ENCODE assay signal across 21 cellular contexts in genomic region chr1:153583976-153584375, GRCh38. TPM values are rescaled to one million over a fixed set of nuclear protein-coding genes. Genes with fewer than 3 reads are reported as not detected.
"Had no signal": no experiment of that assay in that cellular context is flagged by ENCODE, and none has a peak within 500 bp of the region (broad histone marks: within the 10 kb centered on the region; RNA-seq: fewer than 3 reads in every experiment).

No MANE protein-coding gene starts in this region.

- H3K9me3 Mint-ChIP-seq: activated naive CD8-positive, alpha-beta T cell treated with anti-CD3 and anti-CD28 coated beads for 36 hours; immature natural killer cell; naive thymus-derived CD8-positive, alpha-beta T cell; WTC11 had no signal

- ATAC-seq: activated CD4-positive, alpha-beta T cell treated with anti-CD3 and anti-CD28 coated beads for 36 hours; gastrocnemius medialis; heart left ventricle; left cardiac atrium; naive thymus-derived CD8-positive, alpha-beta T cell; sciatic nerve; T-helper 17 cell; WTC11 had no signal

- H3K4me1 Mint-ChIP-seq: activated CD4-positive, alpha-beta T cell treated with anti-CD3 and anti-CD28 coated beads for 36 hours; activated naive CD8-positive, alpha-beta T cell treated with anti-CD3 and anti-CD28 coated beads for 36 hours; immature natural killer cell; naive thymus-derived CD8-positive, alpha-beta T cell; T-helper 17 cell had no signal

- H3K36me3 ChIP-seq: brain microvascular endothelial cell, colonic mucosa, gastrocnemius medialis, heart left ventricle, stomach, upper lobe of left lung had no signal

- H3K36me3 Mint-ChIP-seq: activated naive CD8-positive, alpha-beta T cell treated with anti-CD3 and anti-CD28 coated beads for 36 hours; immature natural killer cell; naive thymus-derived CD8-positive, alpha-beta T cell; WTC11 had no signal

- H3K4me3 Mint-ChIP-seq: activated CD4-positive, alpha-beta T cell treated with anti-CD3 and anti-CD28 coated beads for 36 hours; activated naive CD8-positive, alpha-beta T cell treated with anti-CD3 and anti-CD28 coated beads for 36 hours; immature natural killer cell; naive thymus-derived CD8-positive, alpha-beta T cell; T-helper 17 cell; WTC11 had no signal

- H3K9me3 ChIP-seq: colonic mucosa, gastrocnemius medialis, heart left ventricle, stomach, testis, upper lobe of left lung had no signal

- H3K27ac ChIP-seq: brain microvascular endothelial cell, colonic mucosa, gastrocnemius medialis, heart left ventricle, stomach, upper lobe of left lung had no signal

- H3K4me1 ChIP-seq: colonic mucosa, gastrocnemius medialis, stomach, upper lobe of left lung had no signal

- H3K4me3 ChIP-seq: colonic mucosa, gastrocnemius medialis, heart left ventricle, smooth muscle cell, stomach, testis, upper lobe of left lung had no signal

- H3K27me3 ChIP-seq: brain microvascular endothelial cell, colonic mucosa, gastrocnemius medialis, heart left ventricle, stomach, testis, upper lobe of left lung had no signal

- H3K27ac Mint-ChIP-seq: activated CD4-positive, alpha-beta T cell treated with anti-CD3 and anti-CD28 coated beads for 36 hours; activated naive CD8-positive, alpha-beta T cell treated with anti-CD3 and anti-CD28 coated beads for 36 hours; immature natural killer cell; naive thymus-derived CD8-positive, alpha-beta T cell; T-helper 17 cell; WTC11 had no signal

- DNase-seq: activated CD4-positive, alpha-beta T cell treated with anti-CD3 and anti-CD28 coated beads for 36 hours; activated CD4-positive, alpha-beta T cell treated with anti-CD3 and anti-CD28 coated beads, Interleukin-2, amount 50 U/mL, for 48 hours; activated naive CD8-positive, alpha-beta T cell treated with anti-CD3 and anti-CD28 coated beads for 36 hours; amygdala; brain microvascular endothelial cell; central memory CD4-positive, alpha-beta T cell; colonic mucosa; gastrocnemius medialis; heart left ventricle; immature natural killer cell; left cardiac atrium; mesenchymal stem cell; naive thymus-derived CD8-positive, alpha-beta T cell; stimulated activated CD4-positive, alpha-beta T cell treated with anti-CD3 and anti-CD28 coated beads, Interleukin-4, amount 100 ng/mL, for 1 hour; stomach; T-helper 17 cell; testis; upper lobe of left lung had no signal

- H3K4me2 ChIP-seq: smooth muscle cell had no signal

RNA-seq across cellular contexts. Expression of gene S100A2, which starts 18.3 kb away (rescaled TPM):
- total RNA-seq: naive thymus-derived CD8-positive, alpha-beta T cell had no signal
- polyA plus RNA-seq: naive thymus-derived CD8-positive, alpha-beta T cell had no signal

RNA-seq across cellular contexts. Expression of gene S100A16, which starts 29.0 kb away (rescaled TPM):
- total RNA-seq: activated CD4-positive, alpha-beta T cell treated with anti-CD3 and anti-CD28 coated beads for 36 hours; activated naive CD8-positive, alpha-beta T cell treated with anti-CD3 and anti-CD28 coated beads for 36 hours; naive thymus-derived CD8-positive, alpha-beta T cell; T-helper 17 cell had no signal
- polyA plus RNA-seq: immature natural killer cell; naive thymus-derived CD8-positive, alpha-beta T cell had no signal

RNA-seq across cellular contexts. Expression of gene S100A14, which starts 32.1 kb away (rescaled TPM):
- total RNA-seq: activated naive CD8-positive, alpha-beta T cell treated with anti-CD3 and anti-CD28 coated beads for 36 hours; naive thymus-derived CD8-positive, alpha-beta T cell; T-helper 17 cell; testis had no signal
- polyA plus RNA-seq: immature natural killer cell; naive thymus-derived CD8-positive, alpha-beta T cell had no signal

RNA-seq across cellular contexts. Expression of gene S100A3, which starts 34.9 kb away (rescaled TPM):
- total RNA-seq: activated CD4-positive, alpha-beta T cell treated with anti-CD3 and anti-CD28 coated beads for 36 hours; activated naive CD8-positive, alpha-beta T cell treated with anti-CD3 and anti-CD28 coated beads for 36 hours; naive thymus-derived CD8-positive, alpha-beta T cell; sciatic nerve; stomach; T-helper 17 cell; testis had no signal
- polyA plus RNA-seq: immature natural killer cell; naive thymus-derived CD8-positive, alpha-beta T cell had no signal
